28 cellular contexts compared by ENCODE assay signal in the genomic region with DNA sequence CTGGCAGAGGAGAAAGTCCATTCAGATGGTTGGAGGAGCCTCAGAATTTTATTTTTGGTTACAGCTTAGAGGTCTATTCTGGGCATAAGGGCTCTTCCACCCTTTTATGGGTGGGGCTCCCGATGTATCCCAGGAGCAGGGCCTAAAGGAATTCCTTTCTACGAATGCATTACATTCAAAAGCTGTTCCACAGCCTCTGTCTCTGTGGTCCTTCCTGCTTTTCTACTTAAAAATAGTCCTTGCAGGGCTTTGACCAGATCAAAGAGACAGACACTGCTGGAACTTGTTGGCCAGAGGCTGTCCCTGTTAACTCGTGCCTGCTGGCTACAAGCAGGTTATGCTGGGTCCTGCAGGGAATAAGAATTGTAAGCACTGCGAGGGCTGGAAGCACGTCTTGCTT. TPM values are rescaled to one million over a fixed set of nuclear protein-coding genes. Genes with fewer than 3 reads are reported as not detected.
"Had no signal": no experiment of that assay in that cellular context is flagged by ENCODE, and none has a peak within 500 bp of the region (broad histone marks: within the 10 kb centered on the region; RNA-seq: fewer than 3 reads in every experiment).

No MANE protein-coding gene starts in this region.

- H3K9me3 ChIP-seq: breast epithelium, lower lobe of right lung, mucosa of descending colon, ovary, sigmoid colon, transverse colon had no signal

- H3K27ac ChIP-seq: breast epithelium, foreskin keratinocyte, lower lobe of right lung, ovary, sigmoid colon, SK-N-MC, transverse colon had no signal

- H3K4me1 ChIP-seq: breast epithelium, foreskin keratinocyte, lower lobe of right lung, sigmoid colon, transverse colon had no signal

- ATAC-seq: lower lobe of right lung; mucosa of descending colon; naive thymus-derived CD4-positive, alpha-beta T cell; stimulated activated naive B cell treated with anti-CD40 and anti-IgM and Interleukin-4, amounts not matched to agents 10 μg/mL and 1 μg/mL and 100 μg/mL, for 72 hours; T-helper 17 cell had no signal

- H3K36me3 ChIP-seq: breast epithelium, lower lobe of right lung, ovary, sigmoid colon, transverse colon had no signal

- DNase-seq: activated CD4-positive, alpha-beta T cell treated with anti-CD3 and anti-CD28 coated beads for 4 hours; activated CD4-positive, alpha-beta T cell treated with anti-CD3 and anti-CD28 coated beads, Interleukin-2, amount 50 U/mL, for 48 hours; activated CD4-positive, CD25-positive, alpha-beta regulatory T cell; activated effector memory CD4-positive, alpha-beta T cell treated with Interleukin-2 at 50 U/mL for 16 hours; activated naive CD4-positive, alpha-beta T cell treated with anti-CD3 and anti-CD28 coated beads for 36 hours; activated naive CD8-positive, alpha-beta T cell treated with anti-CD3 and anti-CD28 coated beads, Interleukin-2, amount 10 ng/mL, durations not matched to agents 7 days and 5 days; amniotic stem cell; cerebellar nuclear complex; effector CD4-positive, alpha-beta T cell; foreskin keratinocyte; hypothalamus; lower lobe of right lung; mesendoderm; mucosa of descending colon; naive thymus-derived CD4-positive, alpha-beta T cell; ovary; sigmoid colon; stimulated activated CD4-positive, alpha-beta T cell treated with anti-CD3 and anti-CD28 coated beads, Interleukin-2, amount 100 ng/mL, for 48 hours; stimulated activated CD8-positive, alpha-beta memory T cell treated with anti-CD3 and anti-CD28 coated beads, Interleukin-4, amount 100 ng/mL, for 48 hours; stimulated activated naive B cell treated with anti-CD40 and anti-IgM and Interleukin-4, amounts not matched to agents 10 μg/mL and 1 μg/mL and 100 μg/mL, for 72 hours; SW 1271; T-helper 17 cell; transverse colon had no signal

- H3K4me3 ChIP-seq: breast epithelium, lower lobe of right lung, mucosa of descending colon, ovary, sigmoid colon, SK-N-MC, transverse colon had no signal

- H3K27me3 ChIP-seq: breast epithelium, ovary, sigmoid colon, transverse colon had no signal

RNA-seq across cellular contexts. Expression of gene NOX5, which starts 14.4 kb away (rescaled TPM):
- total RNA-seq: activated CD8-positive, alpha-beta memory T cell treated with anti-CD3 and anti-CD28 coated beads for 36 hours; activated naive CD4-positive, alpha-beta T cell treated with anti-CD3 and anti-CD28 coated beads for 36 hours; activated T-cell treated with anti-CD3 and anti-CD28 coated beads, Interleukin-2, amount 50 U/mL, for 72 hours; lower lobe of right lung; T-helper 17 cell; temporal lobe had no signal
- polyA plus RNA-seq: naive thymus-derived CD4-positive, alpha-beta T cell had no signal
